8 cellular contexts compared by ENCODE assay signal in the genomic region with DNA sequence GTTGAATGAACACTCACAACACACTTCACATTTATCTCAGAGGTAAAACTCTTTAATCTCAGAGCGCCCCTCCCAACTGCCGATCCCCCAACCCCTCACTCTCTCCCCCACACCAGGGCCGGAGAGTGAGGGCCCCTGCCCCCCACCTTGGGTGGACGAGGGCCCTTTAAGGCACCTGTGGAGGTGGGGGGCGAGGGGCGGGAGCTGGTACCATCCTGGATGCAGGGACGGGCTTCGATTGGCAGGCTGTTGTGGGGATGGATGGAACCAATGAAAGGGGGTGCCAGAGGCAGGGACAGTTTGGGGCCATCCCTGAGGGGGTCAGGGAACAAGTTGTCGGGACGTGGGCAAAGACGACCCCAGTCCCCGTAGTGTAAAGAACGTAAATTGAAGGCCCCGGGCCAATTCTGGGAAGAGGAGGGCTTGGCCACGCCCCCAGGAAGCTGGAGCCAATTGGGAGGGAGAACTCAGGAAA. TPM values are rescaled to one million over a fixed set of nuclear protein-coding genes. Genes with fewer than 3 reads are reported as not detected.
DNase-seq lines count a peak whose midpoint lies in the region; ATAC-seq and TF ChIP-seq lines count a peak whose summit lies in the region.

No MANE protein-coding gene starts in this region.

- TF ChIP-seq CTCF in liver (IDR thresholded peaks at IDR 0.05; ENCODE audit: low read depth, low read length, missing input control): no peak
- TF ChIP-seq CTCF in vagina (IDR thresholded peaks at IDR 0.05): no peak

- no peaks in the 10 kb centered on the region for H3K27me3 ChIP-seq in liver (ENCODE audit: control insufficient read depth in 4 of 4, insufficient read depth in 4 of 4, low read length in 3 of 4)
- H3K27me3 ChIP-seq in vagina: no peaks in the 10 kb centered on the region

- TF ChIP-seq RAD21 in liver (IDR thresholded peaks at IDR 0.05): no peak

- peak overlapping the region in 2 of 3 donors; percentile 3 to 32 for H3K4me3 ChIP-seq in liver (ENCODE audit: low read depth in 1 of 3, low read length in 3 of 3)
- H3K4me3 ChIP-seq in vagina: peak overlapping the region; percentile 54 to 65

- no peak overlapping the region for H3K9ac ChIP-seq in liver (ENCODE audit: low read depth in 1 of 2, low read length in 2 of 2)

- 0 to 2% (median 0%) methylated on average over 15 of the region's 15 CpGs for WGBS in adipose tissue, 3 donors
- under 1% methylated on average over 15 of the region's 15 CpGs for WGBS in liver

- ATAC-seq in GM18868 (IDR thresholded peaks at IDR 0.05; ENCODE audit: unreplicated experiment) (peak; percentile 8), HG02981 (IDR thresholded peaks at IDR 0.05; ENCODE audit: unreplicated experiment) (peak; percentile 8), GM21515 (IDR thresholded peaks at IDR 0.05; ENCODE audit: unreplicated experiment) (no peak)

- H3K27ac ChIP-seq in adipose tissue (ENCODE audit: low read depth, low read length) (peak overlapping the region; percentile 84), liver (ENCODE audit: low read depth in 1 of 2, low read length in 2 of 2) (peak overlapping the region; percentile 89 to 94), vagina (peak overlapping the region; percentile 95)

- H3K9me3 ChIP-seq in liver (ENCODE audit: control insufficient read depth in 4 of 4, low read length in 3 of 4) (no peaks in the 10 kb centered on the region), vagina (no peaks in the 10 kb centered on the region)

- no peak for TF ChIP-seq POLR2A in vagina (IDR thresholded peaks at IDR 0.05)

- H3K4me1 ChIP-seq in liver (ENCODE audit: control insufficient read depth in 4 of 4, insufficient read depth in 4 of 4, low read length in 3 of 4) (peaks cover 15 to 44% (median 33%) of the 10 kb centered on the region in 4 donors), vagina (peaks cover 51% of the 10 kb centered on the region)

- intact Hi-C loops in vagina (cut with DNase I): no loop called here

- DNase-seq in vagina (ENCODE audit: extremely low spot score in 2 of 2) (no peak), AG20443 (ENCODE audit: low spot score) (no peak), NCI-H774 (lab: John Stamatoyannopoulos, UW) (no peak)

- H3K36me3 ChIP-seq in liver (ENCODE audit: control insufficient read depth in 4 of 4, insufficient read depth in 3 of 4, low read depth in 1 of 4, low read length in 3 of 4): peaks cover 0 to 3% (median 1%) of the 10 kb centered on the region in 4 donors
- peaks cover 0 to 4% of the 10 kb centered on the region in 2 donors for H3K36me3 ChIP-seq in vagina

TF ChIP-seq in liver, 16 proteins besides CTCF, POLR2A, EP300 and RAD21:
- TF ChIP-seq GABPA (IDR thresholded peaks at IDR 0.05 in 1 of 2, conservative IDR thresholded peaks at IDR 0.05 in 1 of 2) (no peak), SP1 (IDR thresholded peaks at IDR 0.05) (no peak), EGR1 (IDR thresholded peaks at IDR 0.05; ENCODE audit: low read depth in 2 of 2) (peak in 1 of 2 donors; percentile 13), NR2F2 (IDR thresholded peaks at IDR 0.05) (no peak)

RNA-seq across cellular contexts. Expression of gene PNKP, which starts 1.7 kb away (rescaled TPM):
- polyA plus RNA-seq in adipose tissue: 10 to 100 TPM; 29.7 to 50.9 (median 45.8) TPM
- 10 to 100 TPM; 17.3 to 30.9 TPM for total RNA-seq in liver
- 10 to 100 TPM; 18.5 to 21.1 TPM for polyA plus RNA-seq in liver
- 40.3 TPM for total RNA-seq in vagina

RNA-seq across cellular contexts. Expression of gene AKT1S1, which starts 8.1 kb away (rescaled TPM):
- polyA plus RNA-seq in adipose tissue (10 to 100 TPM; 21.6 to 43.5 (median 41.7) TPM), liver (10 to 100 TPM; 15.4 to 43.9 TPM)
- total RNA-seq in liver (10 to 100 TPM in 1 of 2 donors, 1 to 10 TPM in 1; 6.8 to 10.3 TPM), vagina (16.9 TPM)

RNA-seq across cellular contexts. Expression of gene TBC1D17, which starts 8.5 kb away (rescaled TPM):
- polyA plus RNA-seq in adipose tissue (10 to 100 TPM; 35.7 to 46.6 (median 37.0) TPM), liver (10 to 100 TPM; 19.5 to 27.9 TPM)
- total RNA-seq in liver (10 to 100 TPM; 11.3 to 14.9 TPM), vagina (34.9 TPM)

RNA-seq across cellular contexts. Expression of gene PTOV1, which starts 18.1 kb away (rescaled TPM):
- polyA plus RNA-seq in adipose tissue (10 to 100 TPM; 69.1 to 76.8 (median 73.5) TPM), liver (10 to 100 TPM; 41.9 to 52.3 TPM)
- total RNA-seq in liver (10 to 100 TPM; 38.0 to 40.7 TPM), vagina (109 TPM)

RNA-seq across cellular contexts. Expression of gene IL4I1, which starts 27.6 kb away (rescaled TPM):
- polyA plus RNA-seq in adipose tissue (1 to 10 TPM in 1 of 3 donors, under 1 TPM in 1, not detected in 1; 0.63 to 1.5 TPM), liver (under 1 TPM; 0.17 to 0.30 TPM)
- total RNA-seq in liver (under 1 TPM; 0.08 to 0.75 TPM), vagina (not detected)
